Comparison of ENCODE assay signal across 9 cellular contexts in genomic region chr6:34196833-34197195, GRCh38. TPM values are rescaled to one million over a fixed set of nuclear protein-coding genes. Genes with fewer than 3 reads are reported as not detected.
DNase-seq lines count a peak whose midpoint lies in the region; ATAC-seq and TF ChIP-seq lines count a peak whose summit lies in the region.
"Had no signal": no experiment of that assay in that cellular context is flagged by ENCODE, and none has a peak within 500 bp of the region (broad histone marks: within the 10 kb centered on the region; RNA-seq: fewer than 3 reads in every experiment).

No MANE protein-coding gene starts in this region.

- no peak overlapping the region for H3K27ac Mint-ChIP-seq in stimulated activated naive CD8-positive, alpha-beta T cell treated with anti-CD3 and anti-CD28 coated beads, Interleukin-15, Interleukin-2, amounts not matched to agents 100 ng/mL and 50 ng/mL, for 24 hours

- H3K27me3 ChIP-seq in brain microvascular endothelial cell (replicated peaks) (no peaks in the 10 kb centered on the region), muscle layer of colon (ENCODE audit: control insufficient read depth in 1 of 2, insufficient read depth in 2 of 2, low read length in 2 of 2) (no peaks in the 10 kb centered on the region)
- H3K27me3 ChIP-seq: body of pancreas had no signal

- H3K36me3 ChIP-seq in brain microvascular endothelial cell (replicated peaks) (no peaks in the 10 kb centered on the region), muscle layer of colon (ENCODE audit: insufficient read depth, low read length) (no peaks in the 10 kb centered on the region)

- DNase-seq in stimulated activated naive CD8-positive, alpha-beta T cell treated with anti-CD3 and anti-CD28 coated beads, Interleukin-15, Interleukin-2, amounts not matched to agents 100 U/mL and 50 U/mL, for 24 hours = no peak
- DNase-seq in brain microvascular endothelial cell (no peak), DMS 273 (lab: John Stamatoyannopoulos, UW; ENCODE audit: unreplicated experiment) (no peak)

- H3K4me1 ChIP-seq in muscle layer of colon (ENCODE audit: insufficient read depth, low read length) = peaks cover 3% of the 10 kb centered on the region

- peaks cover 12% of the 10 kb centered on the region for H3K4me1 Mint-ChIP-seq in stimulated activated naive CD8-positive, alpha-beta T cell treated with anti-CD3 and anti-CD28 coated beads, Interleukin-15, Interleukin-2, amounts not matched to agents 100 ng/mL and 50 ng/mL, for 24 hours (ENCODE audit: low read depth)

- H3K9me3 ChIP-seq in muscle layer of colon (ENCODE audit: low read length) = no peaks in the 10 kb centered on the region
- H3K9me3 ChIP-seq: body of pancreas had no signal

- no peak for TF ChIP-seq CTCF in brain microvascular endothelial cell (IDR thresholded peaks at IDR 0.05; ENCODE audit: low read depth, low read length, missing control alignments)

- no peak for ATAC-seq in stimulated activated naive CD8-positive, alpha-beta T cell treated with anti-CD3 and anti-CD28 coated beads, Interleukin-15, Interleukin-2, amounts not matched to agents 100 U/mL and 50 U/mL, for 24 hours
- no peak for ATAC-seq in GM21717 (IDR thresholded peaks at IDR 0.05; ENCODE audit: unreplicated experiment)
- no peak for ATAC-seq in esophagus mucosa
- ATAC-seq in HG03521 (IDR thresholded peaks at IDR 0.05; ENCODE audit: unreplicated experiment) = no peak

- peak overlapping the region; percentile 58 for H3K4me3 ChIP-seq in brain microvascular endothelial cell (ENCODE audit: low read depth, low read length)
- peak overlapping the region; percentile 40 to 69 for H3K4me3 ChIP-seq in muscle layer of colon (ENCODE audit: low read depth in 1 of 2, low read length in 2 of 2)

- no peaks in the 10 kb centered on the region for H3K9me3 Mint-ChIP-seq in stimulated activated naive CD8-positive, alpha-beta T cell treated with anti-CD3 and anti-CD28 coated beads, Interleukin-15, Interleukin-2, amounts not matched to agents 100 ng/mL and 50 ng/mL, for 24 hours

- H3K36me3 Mint-ChIP-seq in stimulated activated naive CD8-positive, alpha-beta T cell treated with anti-CD3 and anti-CD28 coated beads, Interleukin-15, Interleukin-2, amounts not matched to agents 100 ng/mL and 50 ng/mL, for 24 hours (ENCODE audit: low read depth) = no peaks in the 10 kb centered on the region

- no peaks in the 10 kb centered on the region for H3K27me3 Mint-ChIP-seq in stimulated activated naive CD8-positive, alpha-beta T cell treated with anti-CD3 and anti-CD28 coated beads, Interleukin-15, Interleukin-2, amounts not matched to agents 100 ng/mL and 50 ng/mL, for 24 hours

- H3K9ac ChIP-seq in muscle layer of colon (ENCODE audit: low read length) = no peak overlapping the region

- no peak overlapping the region for H3K27ac ChIP-seq in brain microvascular endothelial cell
- no peak overlapping the region for H3K27ac ChIP-seq in muscle layer of colon (ENCODE audit: low read depth, low read length)

- in situ Hi-C loops in brain microvascular endothelial cell (cut with HindIII; ENCODE audit: low pct_ligation_motif_present, low sequenced_read_pairs) = no loop called here

- H3K4me3 Mint-ChIP-seq in stimulated activated naive CD8-positive, alpha-beta T cell treated with anti-CD3 and anti-CD28 coated beads, Interleukin-15, Interleukin-2, amounts not matched to agents 100 ng/mL and 50 ng/mL, for 24 hours = peak overlapping the region; percentile 81

RNA-seq across cellular contexts. Expression of gene HMGA1, which starts 39.9 kb away (rescaled TPM):
- 244 TPM for total RNA-seq in esophagus mucosa

RNA-seq across cellular contexts. Expression of gene GRM4, which starts 50.9 kb away (rescaled TPM):
- total RNA-seq in esophagus mucosa = not detected

RNA-seq across cellular contexts. Expression of gene SMIM29, which starts 52.0 kb away (rescaled TPM):
- total RNA-seq in esophagus mucosa = 30.6 TPM
